7 cellular contexts compared by ENCODE assay signal in the genomic region with DNA sequence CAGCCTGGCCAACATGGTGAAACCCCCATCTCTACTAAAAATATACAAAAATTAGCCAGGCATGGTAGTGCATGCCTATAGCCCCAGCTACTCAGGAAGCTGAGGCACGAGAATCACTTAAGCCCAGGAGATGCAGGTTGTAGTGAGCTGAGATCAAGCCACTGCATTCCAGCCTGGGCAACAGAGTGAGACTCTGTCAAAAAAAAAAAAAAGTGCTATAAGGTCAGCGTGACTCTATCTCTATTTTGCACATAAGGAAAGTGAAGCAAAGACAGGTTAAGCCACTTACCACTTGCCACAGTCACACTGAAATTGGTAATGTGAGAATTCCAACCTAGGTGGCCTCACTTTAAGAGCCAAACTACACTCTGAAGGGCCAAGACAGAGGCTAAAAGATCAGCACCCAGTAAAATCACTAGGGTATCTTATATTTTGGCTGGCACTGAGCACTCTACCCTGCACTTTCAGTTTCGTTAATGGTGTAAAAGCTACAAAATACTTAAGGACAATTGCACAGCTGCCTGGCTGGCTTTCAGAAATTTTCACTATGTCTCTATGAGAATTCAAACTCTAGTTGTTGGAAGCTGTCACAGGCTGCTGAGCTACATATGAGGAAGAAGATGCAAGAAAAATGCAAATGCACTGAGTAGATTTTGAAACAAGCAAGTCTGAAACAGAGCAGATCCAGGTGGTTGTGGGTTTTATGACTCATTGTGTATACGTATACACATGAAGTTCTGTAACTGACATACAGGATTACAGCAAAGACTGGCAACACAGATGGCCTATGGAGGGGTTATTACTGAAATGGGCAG. TPM values are rescaled to one million over a fixed set of nuclear protein-coding genes. Genes with fewer than 3 reads are reported as not detected.
DNase-seq lines count a peak whose midpoint lies in the region; ATAC-seq and TF ChIP-seq lines count a peak whose summit lies in the region.

No MANE protein-coding gene starts in this region.

- peak; percentile 88 for ATAC-seq in GM21447 (IDR thresholded peaks at IDR 0.05; ENCODE audit: unreplicated experiment)
- no peak for ATAC-seq in WTC11
- ATAC-seq in thoracic aorta (ENCODE audit: insufficient number of reproducible peaks, low FRiP score, low read depth) = no peak

- DNase-seq in GM12864 (ENCODE audit: low read depth) (peak; percentile 94), HS-5 (ENCODE audit: low read depth) (peak; percentile 31), WTC11 (ENCODE audit: low spot score) (no peak), germinal center (ENCODE audit: low spot score) (peak; percentile 77), thoracic aorta (ENCODE audit: low spot score) (no peak), progenitor cell of endocrine pancreas (ENCODE audit: low spot score, unreplicated experiment) (no peak)

- H3K4me1 Mint-ChIP-seq in WTC11 (peaks cover 13% of the 10 kb centered on the region), progenitor cell of endocrine pancreas (ENCODE audit: low read depth) (peaks cover 2% of the 10 kb centered on the region)

- TF ChIP-seq CTCF in GM12864 (IDR thresholded peaks at IDR 0.05; ENCODE audit: low read depth, low read length, missing control alignments) = no peak
- TF ChIP-seq CTCF in WTC11 (IDR thresholded peaks at IDR 0.05) = no peak
- TF ChIP-seq CTCF in thoracic aorta (IDR thresholded peaks at IDR 0.05) = no peak
- TF ChIP-seq CTCF in progenitor cell of endocrine pancreas (IDR thresholded peaks at IDR 0.05; ENCODE audit: unreplicated experiment) = no peak

- H3K27ac ChIP-seq in thoracic aorta = no peak overlapping the region

- H3K9me3 Mint-ChIP-seq in WTC11 = no peaks in the 10 kb centered on the region
- no peaks in the 10 kb centered on the region for H3K9me3 Mint-ChIP-seq in progenitor cell of endocrine pancreas (ENCODE audit: low read depth)

- no peaks in the 10 kb centered on the region for H3K36me3 ChIP-seq in thoracic aorta

- H3K4me3 Mint-ChIP-seq in WTC11 (no peak overlapping the region), progenitor cell of endocrine pancreas (ENCODE audit: low read depth) (no peak overlapping the region)

- no peaks in the 10 kb centered on the region for H3K27me3 ChIP-seq in thoracic aorta (replicated peaks; ENCODE audit: insufficient read depth)

- H3K27ac Mint-ChIP-seq in WTC11 (no peak overlapping the region), progenitor cell of endocrine pancreas (no peak overlapping the region)

- H3K9me3 ChIP-seq in thoracic aorta = no peaks in the 10 kb centered on the region

- CTCF ChIA-PET in WTC11 (lab: Charles Lee) = interaction anchor here (0.9 to 1.7 kb wide), 2 partner anchors 43 to 47 kb away, joined by 3 to 5 read pairs; no protein-coding TSS in a partner anchor

- H3K4me3 ChIP-seq in GM12864 (ENCODE audit: low read depth, low read length) = peak overlapping the region; percentile 35
- peak overlapping the region; percentile 32 for H3K4me3 ChIP-seq in thoracic aorta

- H3K27me3 Mint-ChIP-seq in WTC11 (ENCODE audit: low read depth) (no peaks in the 10 kb centered on the region), progenitor cell of endocrine pancreas (no peaks in the 10 kb centered on the region)

- H3K4me1 ChIP-seq in thoracic aorta (ENCODE audit: control insufficient read depth in 1 of 2, low read depth in 2 of 2) = peaks cover 8 to 14% of the 10 kb centered on the region in 2 donors

- H3K36me3 Mint-ChIP-seq in WTC11 (no peaks in the 10 kb centered on the region), progenitor cell of endocrine pancreas (ENCODE audit: insufficient read depth) (no peaks in the 10 kb centered on the region)

- POLR2A ChIA-PET in WTC11 (lab: Charles Lee) = no interaction called here

TF ChIP-seq in WTC11, 78 proteins besides CTCF, POLR2A, EP300 and RAD21:
- TF ChIP-seq GABPB1 (CRISPR knock-in tag; IDR thresholded peaks at IDR 0.05) (peak; percentile 34; the same call in 1 of the 2 replicates), PRRX2 (CRISPR knock-in tag; IDR thresholded peaks at IDR 0.05) (no peak)

RNA-seq across cellular contexts. Expression of a gene that starts 32.7 kb away (rescaled TPM):
- total RNA-seq in WTC11 (2021) (10.5 to 12.2 TPM (median 11.4 TPM) in 3 replicates), thoracic aorta (10 to 100 TPM; 21.3 to 31.6 TPM), progenitor cell of endocrine pancreas (16.4 and 17.1 TPM in 2 replicates)

Comparison
In these comparisons a context has a peak if more than half of its experiments do, and no peak if none do; other contexts are left out.
1. DNase-seq: peak in GM12864 (single experiment), HS-5 (single experiment) and germinal center (single experiment); none in WTC11 (single experiment), thoracic aorta (single experiment) and progenitor cell of endocrine pancreas (single experiment).